Comparison of ENCODE assay signal across 7 cellular contexts in genomic region chr3:30548605-30549004, GRCh38. TPM values are rescaled to one million over a fixed set of nuclear protein-coding genes. Genes with fewer than 3 reads are reported as not detected.
A peak's percentile ranks its signal among the peaks of the same experiment; 100 is the strongest.
DNase-seq lines count a peak whose midpoint lies in the region; ATAC-seq, FAIRE-seq and TF ChIP-seq lines count a peak whose summit lies in the region.

No MANE protein-coding gene starts in this region.

- H4K20me1 ChIP-seq in GM23248 (ENCODE audit: insufficient read depth) (no peaks in the 10 kb centered on the region), PC-3 (ENCODE audit: low read length) (no peaks in the 10 kb centered on the region)

- POLR2A ChIA-PET in PC-3 (lab: Charles Lee; ENCODE audit: unreplicated experiment), result no interaction called here

- no TSS peak for BruUV-seq in PC-3 (replicated peaks; lab: Mats Ljungman, UMichigan)

- H3F3A ChIP-seq in GM23248 (ENCODE audit: insufficient read depth) (peaks cover 12% of the 10 kb centered on the region), PC-3 (ENCODE audit: low read length, unreplicated experiment) (peaks cover 9% of the 10 kb centered on the region)

- no peaks in the 10 kb centered on the region for H3K9me2 ChIP-seq in GM23248 (ENCODE audit: insufficient read depth)
- H3K9me2 ChIP-seq in PC-3 (replicated peaks; ENCODE audit: low read length), result no peaks in the 10 kb centered on the region

- ATAC-seq in PC-3 (no peak), GM21528 (IDR thresholded peaks at IDR 0.05; ENCODE audit: low FRiP score, unreplicated experiment) (no peak)

- CTCF ChIA-PET in PC-3 (lab: Charles Lee), result no interaction called here

- 71 to 79% methylated on average over 4 of the region's 4 CpGs for WGBS in GM23248 (ENCODE audit: low coverage in 1 of 2, low lambda C conversion rate in 2 of 2, missing lambda C conversion rate in 2 of 2), 2 experiments

- FAIRE-seq in bronchial epithelial cell (lab: Jason Lieb, UNC), result no peak

- H2AFZ ChIP-seq in GM23248 (no peak overlapping the region), PC-3 (ENCODE audit: low read length) (no peak overlapping the region)

- H3K4me1 ChIP-seq in GM23248 (ENCODE audit: insufficient read depth), result peaks cover 18% of the 10 kb centered on the region
- peaks cover 24% of the 10 kb centered on the region for H3K4me1 ChIP-seq in PC-3 (ENCODE audit: insufficient read depth, low read length)

- H3K27me3 ChIP-seq in GM23248 (replicated peaks; ENCODE audit: insufficient read depth) (no peaks in the 10 kb centered on the region), PC-3 (ENCODE audit: low read length) (no peaks in the 10 kb centered on the region), bronchial epithelial cell (ENCODE audit: control insufficient read depth, insufficient read depth, low read length) (no peaks in the 10 kb centered on the region)

- TF ChIP-seq CTCF in PC-3 (conservative IDR thresholded peaks at IDR 0.05; ENCODE audit: low read depth, low read length) (no peak), bronchial epithelial cell (IDR thresholded peaks at IDR 0.05; ENCODE audit: insufficient read depth, low read length, severe bottlenecking) (no peak)

- DNase-seq in GM23248 (peak; percentile 21), PC-3 (peak; percentile 6), bronchial epithelial cell (ENCODE audit: low read depth) (peak; percentile 56), Kasumi-1 (lab: John Stamatoyannopoulos, UW) (no peak), NCI-H1048 (lab: John Stamatoyannopoulos, UW) (no peak)
- DNase-seq in stimulated activated CD8-positive, alpha-beta memory T cell treated with anti-CD3 and anti-CD28 coated beads, Interleukin-15, amount 100 ng/mL, for 24 hours (ENCODE audit: low read depth), result peak; percentile 5

- in situ Hi-C loops in GM23248 (cut with MboI), result no loop called here

- no peaks in the 10 kb centered on the region for H3K9me3 ChIP-seq in GM23248 (ENCODE audit: low read depth)
- no peaks in the 10 kb centered on the region for H3K9me3 ChIP-seq in PC-3 (ENCODE audit: low read length)

- H3K9ac ChIP-seq in GM23248, result no peak overlapping the region
- no peak overlapping the region for H3K9ac ChIP-seq in PC-3 (ENCODE audit: low read length)

- H3K4me2 ChIP-seq in GM23248 (ENCODE audit: unreplicated experiment), result no peak overlapping the region
- H3K4me2 ChIP-seq in PC-3 (ENCODE audit: low read length), result no peak overlapping the region

- H3K27ac ChIP-seq in GM23248 (no peak overlapping the region), PC-3 (ENCODE audit: low read length) (no peak overlapping the region)

- no peaks in the 10 kb centered on the region for H3K79me2 ChIP-seq in GM23248 (ENCODE audit: insufficient read depth)
- no peaks in the 10 kb centered on the region for H3K79me2 ChIP-seq in PC-3 (ENCODE audit: low read length)

- intact Hi-C loops in PC-3 (cut with micrococcal nuclease), result no loop called here

- H3K4me3 ChIP-seq in GM23248, result no peak overlapping the region
- H3K4me3 ChIP-seq in PC-3 (ENCODE audit: low read length), result no peak overlapping the region
- H3K4me3 ChIP-seq in bronchial epithelial cell (ENCODE audit: low read depth, low read length), result no peak overlapping the region

- H3K36me3 ChIP-seq in GM23248 (ENCODE audit: low read depth) (no peaks in the 10 kb centered on the region), PC-3 (ENCODE audit: low read depth, low read length) (no peaks in the 10 kb centered on the region), bronchial epithelial cell (ENCODE audit: control insufficient read depth, insufficient read depth, low read length) (no peaks in the 10 kb centered on the region)

RNA-seq across cellular contexts. Expression of gene TGFBR2, which starts 57.8 kb away (rescaled TPM):
- total RNA-seq in GM23248 (2014; rRNA removed; shearing (Covaris generic)), result 179 and 188 TPM in 2 replicates
- 134 and 135 TPM in 2 replicates for polyA plus RNA-seq in GM23248 (2016; fragmentation: Nextera tagmentation; extraction: Ambion mirVana)
- 48.2 and 55.9 TPM in 2 replicates for total RNA-seq in PC-3 (2014; rRNA removed)
- total RNA-seq in bronchial epithelial cell, result 16.0 and 25.5 TPM in 2 replicates

Comparison
In these comparisons a context has a peak if more than half of its experiments do, and no peak if none do; other contexts are left out.
1. DNase-seq: peak in GM23248 (single experiment), PC-3 (single experiment), bronchial epithelial cell (single experiment) and stimulated activated CD8-positive, alpha-beta memory T cell treated with anti-CD3 and anti-CD28 coated beads, Interleukin-15, amount 100 ng/mL, for 24 hours (single experiment); none in Kasumi-1 (0 of 2) and NCI-H1048 (single experiment).